In genomic region chr16:2216330-2216729, GRCh38 we compare ENCODE assay signal across 2 cellular contexts.
TF ChIP-seq lines count a peak whose summit lies in the region.

No MANE protein-coding gene starts in this region.

TF ChIP-seq in GM12878, 131 proteins besides CTCF, POLR2A, EP300 and RAD21:
- TF ChIP-seq CREB1 (IDR thresholded peaks at IDR 0.05; ENCODE audit: low read depth) (no peak), CREM (IDR thresholded peaks at IDR 0.05; ENCODE audit: low read depth) (no peak), SIN3A (IDR thresholded peaks at IDR 0.05; ENCODE audit: low read depth, low read length) (no peak), TARDBP (IDR thresholded peaks at IDR 0.05; ENCODE audit: borderline replicate concordance) (no peak)
- TF ChIP-seq, protein P1, sequence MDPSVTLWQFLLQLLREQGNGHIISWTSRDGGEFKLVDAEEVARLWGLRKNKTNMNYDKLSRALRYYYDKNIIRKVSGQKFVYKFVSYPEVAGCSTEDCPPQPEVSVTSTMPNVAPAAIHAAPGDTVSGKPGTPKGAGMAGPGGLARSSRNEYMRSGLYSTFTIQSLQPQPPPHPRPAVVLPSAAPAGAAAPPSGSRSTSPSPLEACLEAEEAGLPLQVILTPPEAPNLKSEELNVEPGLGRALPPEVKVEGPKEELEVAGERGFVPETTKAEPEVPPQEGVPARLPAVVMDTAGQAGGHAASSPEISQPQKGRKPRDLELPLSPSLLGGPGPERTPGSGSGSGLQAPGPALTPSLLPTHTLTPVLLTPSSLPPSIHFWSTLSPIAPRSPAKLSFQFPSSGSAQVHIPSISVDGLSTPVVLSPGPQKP (IDR thresholded peaks at IDR 0.05; ENCODE audit: low read depth, low read length) = no peak

TF ChIP-seq in HEK293T, 16 proteins besides CTCF, POLR2A, EP300 and RAD21:
- TF ChIP-seq L3MBTL2 (conservative IDR thresholded peaks at IDR 0.05) (no peak), HDGF (IDR thresholded peaks at IDR 0.05; ENCODE audit: borderline replicate concordance) (no peak), SP1 (IDR thresholded peaks at IDR 0.05) (no peak), ZNF384 (IDR thresholded peaks at IDR 0.05) (no peak), FOXA1 (IDR thresholded peaks at IDR 0.05) (no peak), SUZ12 (IDR thresholded peaks at IDR 0.05) (no peak), BHLHE40 (IDR thresholded peaks at IDR 0.05; ENCODE audit: borderline replicate concordance) (no peak), NFRKB (IDR thresholded peaks at IDR 0.05) (no peak), FOXM1 (IDR thresholded peaks at IDR 0.05; ENCODE audit: borderline replicate concordance) (no peak), CTBP1 (IDR thresholded peaks at IDR 0.05; ENCODE audit: borderline replicate concordance) (no peak), ELF4 (IDR thresholded peaks at IDR 0.05) (no peak), TARDBP (IDR thresholded peaks at IDR 0.05) (no peak), LEF1 (IDR thresholded peaks at IDR 0.05; ENCODE audit: borderline replicate concordance) (no peak), ARNT (IDR thresholded peaks at IDR 0.05) (no peak), FOXK2 (IDR thresholded peaks at IDR 0.05) (no peak)
- TF ChIP-seq, protein P2, sequence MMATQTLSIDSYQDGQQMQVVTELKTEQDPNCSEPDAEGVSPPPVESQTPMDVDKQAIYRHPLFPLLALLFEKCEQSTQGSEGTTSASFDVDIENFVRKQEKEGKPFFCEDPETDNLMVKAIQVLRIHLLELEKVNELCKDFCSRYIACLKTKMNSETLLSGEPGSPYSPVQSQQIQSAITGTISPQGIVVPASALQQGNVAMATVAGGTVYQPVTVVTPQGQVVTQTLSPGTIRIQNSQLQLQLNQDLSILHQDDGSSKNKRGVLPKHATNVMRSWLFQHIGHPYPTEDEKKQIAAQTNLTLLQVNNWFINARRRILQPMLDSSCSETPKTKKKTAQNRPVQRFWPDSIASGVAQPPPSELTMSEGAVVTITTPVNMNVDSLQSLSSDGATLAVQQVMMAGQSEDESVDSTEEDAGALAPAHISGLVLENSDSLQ (IDR thresholded peaks at IDR 0.05) = no peak
TF ChIP-seq in HEK293T: peak in this region for 0.
